In genomic region chr12:124927325-124928094, GRCh38 we compare ENCODE assay signal across 7 cellular contexts. TPM values are rescaled to one million over a fixed set of nuclear protein-coding genes. Genes with fewer than 3 reads are reported as not detected.
DNase-seq lines count a peak whose midpoint lies in the region; ATAC-seq lines count a peak whose summit lies in the region.

No MANE protein-coding gene starts in this region.

- DNase-seq in activated CD4-positive, alpha-beta T cell treated with anti-CD3 and anti-CD28 coated beads for 4 hours = peak; percentile 86 to 93
- DNase-seq in dermis microvascular lymphatic vessel endothelial cell (ENCODE audit: low read depth in 2 of 2) = peak; percentile 79 to 88
- peak; percentile 96 for DNase-seq in medulla oblongata (ENCODE audit: extremely low spot score)
- DNase-seq in stimulated activated CD8-positive, alpha-beta memory T cell treated with anti-CD3 and anti-CD28 coated beads, Interleukin-12 subunit alpha, Interleukin-12 subunit beta, amount 100 ng/mL, for 4 hours (ENCODE audit: low read depth) = peak; percentile 79
- no peak for DNase-seq in NCI-H510A (lab: John Stamatoyannopoulos, UW)

- ATAC-seq in GM19043 (IDR thresholded peaks at IDR 0.05; ENCODE audit: low read depth, unreplicated experiment) (peak; percentile 62), HG03432 (IDR thresholded peaks at IDR 0.05; ENCODE audit: unreplicated experiment) (peak; percentile 79)

RNA-seq across cellular contexts. Expression of gene UBC, which starts 13.1 kb away (rescaled TPM):
- total RNA-seq in dermis microvascular lymphatic vessel endothelial cell = 1,072 and 1,958 TPM in 2 replicates
